Comparison of ENCODE assay signal across 26 cellular contexts in genomic region chr7:5711419-5711818, GRCh38.
"Had no signal": no experiment of that assay in that cellular context is flagged by ENCODE, and none has a peak within 500 bp of the region (broad histone marks: within the 10 kb centered on the region; RNA-seq: fewer than 3 reads in every experiment).

No MANE protein-coding gene starts in this region.

- H3K9me3 ChIP-seq: ascending aorta, esophagus muscularis mucosa, gastrocnemius medialis, sigmoid colon, transverse colon had no signal

- DNase-seq: activated B cell treated with CpG ODN at 0.5 μM for 24 hours; activated CD4-positive, alpha-beta T cell treated with anti-CD3 and anti-CD28 coated beads for 36 hours; activated CD4-positive, alpha-beta T cell treated with anti-CD3 and anti-CD28 coated beads, Interleukin-2, amount 50 U/mL, for 4 hours; activated CD8-positive, alpha-beta memory T cell treated with anti-CD3 and anti-CD28 coated beads for 24 hours; activated CD8-positive, alpha-beta memory T cell treated with anti-CD3 and anti-CD28 coated beads, Interleukin-2, amount 50 U/mL, for 4 hours; activated T-cell treated with anti-CD3 and anti-CD28 coated beads, Interleukin-2, amount 50 U/mL, for 24 hours; brain microvascular endothelial cell; central memory CD4-positive, alpha-beta T cell; dorsolateral prefrontal cortex; effector memory CD8-positive, alpha-beta T cell; gastrocnemius medialis; head of caudate nucleus; hypothalamus; left ventricle myocardium superior; midbrain; natural killer cell; retina; sigmoid colon; stimulated activated CD4-positive, alpha-beta T cell treated with anti-CD3 and anti-CD28 coated beads, Interleukin-2, amount 100 ng/mL, for 48 hours; stimulated activated CD8-positive, alpha-beta memory T cell treated with anti-CD3 and anti-CD28 coated beads, Interleukin-4, amount 100 ng/mL, for 48 hours; stimulated activated naive B cell treated with anti-CD40 and anti-IgM and Interleukin-4, amounts not matched to agents 10 μg/mL and 1 μg/mL and 100 μg/mL, for 72 hours; transverse colon had no signal

- H3K4me1 ChIP-seq: esophagus muscularis mucosa, gastrocnemius medialis had no signal

- ATAC-seq: activated CD4-positive, alpha-beta T cell treated with anti-CD3 and anti-CD28 coated beads for 36 hours; activated naive CD4-positive, alpha-beta T cell treated with anti-CD3 and anti-CD28 coated beads, Interleukin-2, amount 50 U/mL, for 72 hours; activated T-helper 17 cell treated with anti-CD3 and anti-CD28 coated beads, Interleukin-2, amount 50 U/mL, for 72 hours; effector memory CD8-positive, alpha-beta T cell; gastrocnemius medialis; left ventricle myocardium superior; natural killer cell; stimulated activated naive B cell treated with anti-CD40 and anti-IgM and Interleukin-4, amounts not matched to agents 10 μg/mL and 1 μg/mL and 100 μg/mL, for 72 hours had no signal

- H3K27ac ChIP-seq: ascending aorta, brain microvascular endothelial cell, esophagus muscularis mucosa, gastrocnemius medialis, sigmoid colon, transverse colon had no signal

- H3K27me3 ChIP-seq: ascending aorta, brain microvascular endothelial cell, dorsolateral prefrontal cortex, esophagus muscularis mucosa, gastrocnemius medialis, sigmoid colon, transverse colon had no signal

- H3K4me3 ChIP-seq: ascending aorta, dorsolateral prefrontal cortex, esophagus muscularis mucosa, gastrocnemius medialis, sigmoid colon, transverse colon had no signal
